Comparison of ENCODE assay signal across 8 cellular contexts in the genomic region with DNA sequence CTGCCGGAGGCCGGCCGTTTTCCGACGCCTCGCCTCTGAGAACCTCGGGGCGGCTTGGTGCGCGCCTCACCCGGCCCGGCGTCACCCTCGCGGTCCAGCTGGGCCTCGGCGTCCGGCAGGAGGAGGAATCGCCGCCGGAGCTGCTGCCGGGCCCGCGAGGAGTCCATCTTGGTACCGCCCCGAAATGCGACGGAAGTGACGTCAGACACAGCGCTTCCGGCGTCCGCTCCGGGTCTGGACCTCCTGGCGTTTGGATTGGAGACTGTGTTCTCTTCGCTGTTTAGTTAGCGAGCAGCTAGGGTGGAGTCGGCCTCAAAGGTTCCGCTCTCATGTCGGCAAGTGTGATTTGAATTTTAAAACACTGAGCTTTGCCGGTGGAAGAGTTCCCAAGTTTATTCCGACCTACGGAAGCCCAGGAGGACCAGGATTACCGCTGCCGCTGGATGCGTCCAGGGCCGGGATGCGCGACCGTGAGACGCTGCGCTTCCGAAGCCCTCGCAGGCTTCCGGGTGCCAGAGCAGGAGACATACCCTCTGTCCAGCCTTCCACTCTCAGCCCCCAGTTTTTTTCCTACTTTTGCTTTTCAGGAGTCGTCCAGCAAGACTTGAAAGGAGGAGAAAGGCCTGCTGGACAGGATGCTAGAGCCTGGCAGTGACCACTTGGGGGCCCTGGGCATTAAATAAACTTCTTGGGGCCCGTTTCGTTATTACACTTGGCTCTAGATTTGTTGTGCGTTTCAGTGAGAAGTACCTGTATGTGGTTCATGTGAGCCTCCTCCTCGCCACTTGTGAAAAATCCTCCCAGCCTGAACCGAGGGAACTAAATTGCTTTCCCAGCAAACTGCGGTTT. TPM values are rescaled to one million over a fixed set of nuclear protein-coding genes. Genes with fewer than 3 reads are reported as not detected.
DNase-seq lines count a peak whose midpoint lies in the region; ATAC-seq and TF ChIP-seq lines count a peak whose summit lies in the region.

Gene TMEM128 (minus strand): TSS at position 188 of the 849 bp plus-strand sequence. CDS start 21 bp downstream, at position 167.

- ATAC-seq in GM21529 (IDR thresholded peaks at IDR 0.05; ENCODE audit: unreplicated experiment): peak; percentile 96

- H3K27me3 ChIP-seq in mucosa of stomach (ENCODE audit: control insufficient read depth, insufficient read depth, low read length): no peaks in the 10 kb centered on the region

- no peaks in the 10 kb centered on the region for H3K27me3 Mint-ChIP-seq in IgD-negative memory B cell
- H3K27me3 Mint-ChIP-seq in activated T-cell treated with anti-CD3 and anti-CD28 coated beads, Interleukin-2, amount 50 U/mL, for 24 hours: no peaks in the 10 kb centered on the region

- H3K9me3 Mint-ChIP-seq in IgD-negative memory B cell: no peaks in the 10 kb centered on the region
- no peaks in the 10 kb centered on the region for H3K9me3 Mint-ChIP-seq in activated T-cell treated with anti-CD3 and anti-CD28 coated beads, Interleukin-2, amount 50 U/mL, for 24 hours

- TF ChIP-seq POLR2A in erythroblast (IDR thresholded peaks at IDR 0.05; ENCODE audit: low read length): peak; percentile 96

- peaks cover 12% of the 10 kb centered on the region for H3K4me1 ChIP-seq in mucosa of stomach (ENCODE audit: control insufficient read depth, insufficient read depth, low read length)

- peaks cover 5% of the 10 kb centered on the region for H3K36me3 Mint-ChIP-seq in IgD-negative memory B cell
- peaks cover 45% of the 10 kb centered on the region for H3K36me3 Mint-ChIP-seq in activated T-cell treated with anti-CD3 and anti-CD28 coated beads, Interleukin-2, amount 50 U/mL, for 24 hours (ENCODE audit: low read depth)

- H3K9me3 ChIP-seq in mucosa of stomach (ENCODE audit: control insufficient read depth, low read length): no peaks in the 10 kb centered on the region

- peak within 1 kb of the TSS; percentile 94 for H3K9ac ChIP-seq in mucosa of stomach (ENCODE audit: low read length)

- H3K36me3 ChIP-seq in mucosa of stomach (ENCODE audit: control insufficient read depth, insufficient read depth, low read length): no peaks in the 10 kb centered on the region

- DNase-seq in DMS153 treated with DMSO at 0.1 percent for 48 hours (lab: John Stamatoyannopoulos, UW; ENCODE audit: unreplicated experiment) (peak; percentile 23), erythroblast (lab: John Stamatoyannopoulos, UW) (peak; percentile 96 to 97)
- peak; percentile 95 for DNase-seq in activated T-cell treated with anti-CD3 and anti-CD28 coated beads, Interleukin-2, amount 50 U/mL, for 24 hours
- DNase-seq in stimulated activated CD8-positive, alpha-beta memory T cell treated with anti-CD3 and anti-CD28 coated beads, Interleukin-7, amount 100 ng/mL, for 1 hour (ENCODE audit: low read depth in 2 of 2): peak; percentile 83 to 88

- H3K4me3 Mint-ChIP-seq in IgD-negative memory B cell: peak within 1 kb of the TSS; percentile 95 to 100 (median 98)
- H3K4me3 Mint-ChIP-seq in activated T-cell treated with anti-CD3 and anti-CD28 coated beads, Interleukin-2, amount 50 U/mL, for 24 hours: peak within 1 kb of the TSS; percentile 96

- peak within 1 kb of the TSS; percentile 91 to 99 (median 96) for H3K27ac Mint-ChIP-seq in IgD-negative memory B cell
- peak within 1 kb of the TSS; percentile 98 for H3K27ac Mint-ChIP-seq in activated T-cell treated with anti-CD3 and anti-CD28 coated beads, Interleukin-2, amount 50 U/mL, for 24 hours

- peaks cover 9 to 18% (median 17%) of the 10 kb centered on the region in 3 donors for H3K4me1 Mint-ChIP-seq in IgD-negative memory B cell
- peaks cover 28% of the 10 kb centered on the region for H3K4me1 Mint-ChIP-seq in activated T-cell treated with anti-CD3 and anti-CD28 coated beads, Interleukin-2, amount 50 U/mL, for 24 hours (ENCODE audit: low read depth)

- H3K4me3 ChIP-seq in mucosa of stomach (ENCODE audit: low read length): peak within 1 kb of the TSS; percentile 94

TF ChIP-seq in PFSK-1, 5 proteins besides CTCF, POLR2A, EP300 and RAD21:
- peak; percentile 60 for TF ChIP-seq TAF1 (IDR thresholded peaks at IDR 0.05; ENCODE audit: borderline replicate concordance, insufficient read depth, low read length)
- TF ChIP-seq POLR2AphosphoS5 (IDR thresholded peaks at IDR 0.05; ENCODE audit: low read depth, low read length): peak; percentile 96
- 0 out of 2 replicates have a peak, but pooled peaks have one; percentile 7 for TF ChIP-seq SIN3A (IDR thresholded peaks at IDR 0.05; ENCODE audit: borderline replicate concordance, insufficient read depth, low read length)
- TF ChIP-seq, protein P1, sequence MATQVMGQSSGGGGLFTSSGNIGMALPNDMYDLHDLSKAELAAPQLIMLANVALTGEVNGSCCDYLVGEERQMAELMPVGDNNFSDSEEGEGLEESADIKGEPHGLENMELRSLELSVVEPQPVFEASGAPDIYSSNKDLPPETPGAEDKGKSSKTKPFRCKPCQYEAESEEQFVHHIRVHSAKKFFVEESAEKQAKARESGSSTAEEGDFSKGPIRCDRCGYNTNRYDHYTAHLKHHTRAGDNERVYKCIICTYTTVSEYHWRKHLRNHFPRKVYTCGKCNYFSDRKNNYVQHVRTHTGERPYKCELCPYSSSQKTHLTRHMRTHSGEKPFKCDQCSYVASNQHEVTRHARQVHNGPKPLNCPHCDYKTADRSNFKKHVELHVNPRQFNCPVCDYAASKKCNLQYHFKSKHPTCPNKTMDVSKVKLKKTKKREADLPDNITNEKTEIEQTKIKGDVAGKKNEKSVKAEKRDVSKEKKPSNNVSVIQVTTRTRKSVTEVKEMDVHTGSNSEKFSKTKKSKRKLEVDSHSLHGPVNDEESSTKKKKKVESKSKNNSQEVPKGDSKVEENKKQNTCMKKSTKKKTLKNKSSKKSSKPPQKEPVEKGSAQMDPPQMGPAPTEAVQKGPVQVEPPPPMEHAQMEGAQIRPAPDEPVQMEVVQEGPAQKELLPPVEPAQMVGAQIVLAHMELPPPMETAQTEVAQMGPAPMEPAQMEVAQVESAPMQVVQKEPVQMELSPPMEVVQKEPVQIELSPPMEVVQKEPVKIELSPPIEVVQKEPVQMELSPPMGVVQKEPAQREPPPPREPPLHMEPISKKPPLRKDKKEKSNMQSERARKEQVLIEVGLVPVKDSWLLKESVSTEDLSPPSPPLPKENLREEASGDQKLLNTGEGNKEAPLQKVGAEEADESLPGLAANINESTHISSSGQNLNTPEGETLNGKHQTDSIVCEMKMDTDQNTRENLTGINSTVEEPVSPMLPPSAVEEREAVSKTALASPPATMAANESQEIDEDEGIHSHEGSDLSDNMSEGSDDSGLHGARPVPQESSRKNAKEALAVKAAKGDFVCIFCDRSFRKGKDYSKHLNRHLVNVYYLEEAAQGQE (IDR thresholded peaks at IDR 0.05; ENCODE audit: insufficient read depth in 1 of 2, low read depth in 2 of 2, low read length in 2 of 2): 0 out of 4 replicates have a peak, but pooled peaks of 1 of the 2 experiments have one; percentile 14
- TF ChIP-seq FOXP2 (optimal IDR thresholded peaks at IDR 0.05; ENCODE audit: borderline replicate concordance, extremely low read depth, extremely low read length, insufficient read depth): peak; percentile 52

RNA-seq across cellular contexts. Expression of gene TMEM128, which starts in this region (rescaled TPM):
- polyA plus RNA-seq in IgD-negative memory B cell: 23.2 TPM
- 6.3 TPM for polyA plus RNA-seq in PFSK-1 (2012; ENCODE audit: insufficient read length, low read depth)

Comparison
In these comparisons a context has a peak if more than half of its experiments do, and no peak if none do; other contexts are left out.
1. Peak in every context shown above with its lines: DNase-seq, ATAC-seq and H3K4me3 ChIP-seq.
2. DNase-seq: peak in every context shown above with its lines; median percentile 96 in erythroblast; 95 in activated T-cell treated with anti-CD3 and anti-CD28 coated beads, Interleukin-2, amount 50 U/mL, for 24 hours; 86 in stimulated activated CD8-positive, alpha-beta memory T cell treated with anti-CD3 and anti-CD28 coated beads, Interleukin-7, amount 100 ng/mL, for 1 hour; 23 in DMS153 treated with DMSO at 0.1 percent for 48 hours.